19 cellular contexts compared by ENCODE assay signal in the genomic region with DNA sequence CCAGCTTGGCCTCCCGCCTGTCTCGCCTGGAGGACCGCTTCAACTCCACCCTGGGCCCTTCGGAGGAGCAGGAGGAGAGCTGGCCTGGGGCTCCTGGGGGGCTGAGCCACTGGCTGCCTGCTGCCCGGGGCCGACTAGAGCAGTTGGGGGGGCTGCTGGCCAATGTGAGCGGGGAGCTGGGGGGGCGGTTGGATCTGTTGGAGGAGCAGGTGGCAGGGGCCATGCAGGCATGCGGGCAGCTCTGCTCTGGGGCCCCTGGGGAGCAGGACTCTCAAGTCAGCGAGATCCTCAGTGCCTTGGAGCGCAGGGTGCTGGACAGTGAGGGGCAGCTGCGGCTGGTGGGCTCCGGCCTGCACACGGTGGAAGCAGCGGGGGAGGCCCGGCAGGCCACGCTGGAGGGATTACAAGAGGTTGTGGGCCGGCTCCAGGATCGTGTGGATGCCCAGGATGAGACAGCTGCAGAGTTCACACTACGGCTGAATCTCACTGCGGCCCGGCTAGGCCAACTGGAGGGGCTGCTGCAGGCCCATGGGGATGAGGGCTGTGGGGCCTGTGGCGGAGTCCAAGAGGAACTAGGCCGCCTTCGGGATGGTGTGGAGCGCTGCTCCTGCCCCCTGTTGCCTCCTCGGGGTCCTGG.
"Had no signal": no experiment of that assay in that cellular context is flagged by ENCODE, and none has a peak within 500 bp of the region (broad histone marks: within the 10 kb centered on the region; RNA-seq: fewer than 3 reads in every experiment).

No MANE protein-coding gene starts in this region.

- H3K27me3 ChIP-seq: brain microvascular endothelial cell, tibial artery, vagina had no signal

- DNase-seq: activated CD4-positive, CD25-positive, alpha-beta regulatory T cell treated with anti-CD3 and anti-CD28 coated beads, Interleukin-2, amount 50 U/mL, for 72 hours; activated T-cell treated with anti-CD3 and anti-CD28 coated beads, Interleukin-2, amount 50 U/mL, for 1 hour; brain microvascular endothelial cell; dermis blood vessel endothelial cell; endodermal cell; erythroblast; glutamatergic neuron; left cardiac atrium; midbrain; naive B cell; nucleus accumbens; SW 1271; tibial artery had no signal

- H3K27ac Mint-ChIP-seq: endodermal cell; progenitor cell of endocrine pancreas; T-helper 2 cell treated with Interferon-gamma antibody and Interleukin-4, amounts not matched to agents 5 μg/mL and 100 μg/mL, for 36 hours had no signal

- ATAC-seq: activated naive CD4-positive, alpha-beta T cell treated with anti-CD3 and anti-CD28 coated beads, Interleukin-2, amount 50 U/mL, for 72 hours; left cardiac atrium; sciatic nerve had no signal

- H3K36me3 Mint-ChIP-seq: activated naive CD4-positive, alpha-beta T cell treated with anti-CD3 and anti-CD28 coated beads, Interleukin-2, amount 50 U/mL, for 72 hours; naive B cell had no signal

- H3K9me3 Mint-ChIP-seq: activated naive CD4-positive, alpha-beta T cell treated with anti-CD3 and anti-CD28 coated beads, Interleukin-2, amount 50 U/mL, for 72 hours; endodermal cell; naive B cell; T-helper 2 cell treated with Interferon-gamma antibody and Interleukin-4, amounts not matched to agents 5 μg/mL and 100 μg/mL, for 36 hours had no signal

- H3K4me3 ChIP-seq: lung, tibial artery, vagina had no signal

- H3K36me3 ChIP-seq: vagina had no signal

- H3K9me3 ChIP-seq: tibial artery, vagina had no signal

- H3K27ac ChIP-seq: brain microvascular endothelial cell, tibial artery, vagina had no signal

- H3K4me3 Mint-ChIP-seq: endodermal cell; T-helper 2 cell treated with Interferon-gamma antibody and Interleukin-4, amounts not matched to agents 5 μg/mL and 100 μg/mL, for 36 hours had no signal
